Comparison of ENCODE assay signal across 8 cellular contexts in genomic region chr10:104333037-104333727, GRCh38. TPM values are rescaled to one million over a fixed set of nuclear protein-coding genes. Genes with fewer than 3 reads are reported as not detected.
DNase-seq lines count a peak whose midpoint lies in the region; ATAC-seq and TF ChIP-seq lines count a peak whose summit lies in the region.

No MANE protein-coding gene starts in this region.

- H3K4me3 ChIP-seq in SK-N-SH (ENCODE audit: low read depth in 2 of 2, low read length in 1 of 2) (no peak overlapping the region), tibial nerve (no peak overlapping the region)

- H3K27ac Mint-ChIP-seq in brain (peak overlapping the region; percentile 66 to 100 (median 93)), nephron (peak overlapping the region; percentile 74 to 100 (median 82))

- H3K27me3 ChIP-seq in SK-N-SH (ENCODE audit: insufficient read depth) (no peaks in the 10 kb centered on the region), tibial nerve (no peaks in the 10 kb centered on the region)

- peak in 1 of 2 donors; percentile 12 for TF ChIP-seq POLR2A in tibial nerve (IDR thresholded peaks at IDR 0.05)

- POLR2A ChIA-PET in SK-N-SH (lab: Yijun Ruan, JAX): no interaction called here

- H3K9ac ChIP-seq in SK-N-SH: no peak overlapping the region

- H3K4me1 ChIP-seq in SK-N-SH (ENCODE audit: control insufficient read depth in 1 of 2, insufficient read depth in 2 of 2, low read depth in 1 of 2, low read length in 1 of 2): peaks cover 53 to 58% of the 10 kb centered on the region in 2 experiments
- peaks cover 3 to 89% (median 79%) of the 10 kb centered on the region in 4 donors for H3K4me1 ChIP-seq in tibial nerve

- no peaks in the 10 kb centered on the region for H3K9me3 Mint-ChIP-seq in brain
- no peaks in the 10 kb centered on the region for H3K9me3 Mint-ChIP-seq in nephron

- TF ChIP-seq CTCF in SK-N-SH (IDR thresholded peaks at IDR 0.05) (no peak), brain (conservative IDR thresholded peaks at IDR 0.05) (no peak), nephron (IDR thresholded peaks at IDR 0.05; ENCODE audit: unreplicated experiment in 3 of 3) (no peak), tibial nerve (IDR thresholded peaks at IDR 0.05) (no peak)

- TF ChIP-seq EP300 in SK-N-SH (IDR thresholded peaks at IDR 0.05; ENCODE audit: borderline replicate concordance in 1 of 2, low read depth in 1 of 2, low read length in 1 of 2) (no peak), tibial nerve (IDR thresholded peaks at IDR 0.05) (no peak)

- TF ChIP-seq RAD21 in SK-N-SH (IDR thresholded peaks at IDR 0.05; ENCODE audit: low read length): no peak

- H3K27ac ChIP-seq in SK-N-SH (ENCODE audit: low read depth in 2 of 2, low read length in 1 of 2): peak overlapping the region in 1 of 2 experiments; percentile 96; a peak in 2 of 4 replicates
- H3K27ac ChIP-seq in tibial nerve: peak overlapping the region; percentile 79 to 98 (median 92)

- H3K27me3 Mint-ChIP-seq in brain (peaks cover 20% of the 10 kb centered on the region), nephron (ENCODE audit: low read depth) (peaks cover 3% of the 10 kb centered on the region)

- ATAC-seq in SK-N-SH treated with all-trans-retinoic acid at 6 μM for 48 hours (no peak), HG03565 (IDR thresholded peaks at IDR 0.05; ENCODE audit: unreplicated experiment) (no peak), HG02623 (IDR thresholded peaks at IDR 0.05; ENCODE audit: unreplicated experiment) (no peak)

- no peaks in the 10 kb centered on the region for H3K36me3 Mint-ChIP-seq in brain
- H3K36me3 Mint-ChIP-seq in nephron (ENCODE audit: low read depth): no peaks in the 10 kb centered on the region

- H3K36me3 ChIP-seq in SK-N-SH (replicated peaks in 1 of 2; ENCODE audit: control insufficient read depth in 1 of 2, insufficient read depth in 2 of 2, low read length in 1 of 2) (no peaks in the 10 kb centered on the region), tibial nerve (no peaks in the 10 kb centered on the region)

- H3K79me2 ChIP-seq in SK-N-SH (ENCODE audit: insufficient read depth): peaks cover 87% of the 10 kb centered on the region

- H3K4me1 Mint-ChIP-seq in brain (peaks cover 94% of the 10 kb centered on the region), nephron (peaks cover 81% of the 10 kb centered on the region)

- 0 out of 2 replicates have a peak overlapping the region, but pooled peaks have one; percentile 17 for H3K4me2 ChIP-seq in SK-N-SH

- peak; percentile 7 for DNase-seq in SK-N-SH
- no peak for DNase-seq in tibial nerve (ENCODE audit: low spot score in 2 of 2)
- no peak for DNase-seq in NCI-H2196 treated with DMSO at 0.1 percent for 48 hours (lab: John Stamatoyannopoulos, UW; ENCODE audit: unreplicated experiment)

- no peaks in the 10 kb centered on the region for H3K9me3 ChIP-seq in SK-N-SH
- H3K9me3 ChIP-seq in tibial nerve: no peaks in the 10 kb centered on the region

- H3F3A ChIP-seq in SK-N-SH (replicated peaks; ENCODE audit: insufficient read depth): peaks cover 52% of the 10 kb centered on the region

- H3K4me3 Mint-ChIP-seq in brain: peak overlapping the region in 3 of 5 experiments; percentile 22 to 52 (median 49)
- H3K4me3 Mint-ChIP-seq in nephron: peak overlapping the region in 2 of 3 experiments; percentile 14 to 65

- CTCF ChIA-PET in SK-N-SH (lab: Yijun Ruan, JAX): interaction anchor here (1.4 to 7.7 kb wide), 4 partner anchors 11 to 248 kb away, joined by 3 to 65 read pairs (median 20); no protein-coding TSS in a partner anchor

- H4K20me1 ChIP-seq in SK-N-SH (ENCODE audit: insufficient read depth): peaks cover 25% of the 10 kb centered on the region

- H2AFZ ChIP-seq in SK-N-SH (ENCODE audit: low read depth): no peak overlapping the region

- H3K9me2 ChIP-seq in SK-N-SH: no peaks in the 10 kb centered on the region

- 93% methylated on average over 11 of the region's 13 CpGs for WGBS in SK-N-SH (ENCODE audit: low lambda C conversion rate)
- WGBS in tibial nerve, 2 donors: 69 to 81% methylated on average over 12 to 13 of the region's 13 CpGs

TF ChIP-seq in SK-N-SH, 30 proteins besides CTCF, POLR2A, EP300 and RAD21:
- TF ChIP-seq MAX (IDR thresholded peaks at IDR 0.05; ENCODE audit: low read depth): no peak
- no peak for TF ChIP-seq GABPA (IDR thresholded peaks at IDR 0.05; ENCODE audit: low read depth)

TF ChIP-seq in SK-N-SH treated with all-trans-retinoic acid at 6 μM for 48 hours, 23 proteins besides CTCF, POLR2A, EP300 and RAD21:
- no peak for TF ChIP-seq CSDC2 (CRISPR knock-in tag; IDR thresholded peaks at IDR 0.05)

RNA-seq across cellular contexts. Expression of gene ITPRIP, which starts 5.1 kb away (rescaled TPM):
- polyA plus RNA-seq in SK-N-SH (2012; rRNA removed) (20.2 and 22.1 TPM in 2 replicates), brain (ENCODE audit: insufficient read depth, low read depth, low replicate concordance) (19.8 TPM)
- 10.5 and 13.0 TPM in 2 replicates for polyA plus RNA-seq in SK-N-SH (2012; cell fraction: cytosol; rRNA removed)
- 23.3 and 31.4 TPM in 2 replicates for polyA plus RNA-seq in SK-N-SH (2012; cell fraction: nucleus; rRNA removed)
- total RNA-seq in tibial nerve: 10 to 100 TPM; 22.6 to 58.2 (median 39.9) TPM

RNA-seq across cellular contexts. Expression of gene CFAP58, which starts 20.5 kb away (rescaled TPM):
- polyA plus RNA-seq in SK-N-SH (2012; rRNA removed): 0.38 and 0.47 TPM in 2 replicates
- 0.52 and 0.86 TPM in 2 replicates for polyA plus RNA-seq in SK-N-SH (2012; cell fraction: cytosol; rRNA removed)
- polyA plus RNA-seq in SK-N-SH (2012; cell fraction: nucleus; rRNA removed): 0.29 and 0.95 TPM in 2 replicates
- 0.37 TPM for polyA plus RNA-seq in brain (ENCODE audit: insufficient read depth, low read depth, low replicate concordance)
- total RNA-seq in tibial nerve: under 1 TPM in 2 of 4 donors, not detected in 2; 0.20 to 0.21 TPM
